11 cellular contexts compared by ENCODE assay signal in genomic region chr12:10718279-10718821, GRCh38. TPM values are rescaled to one million over a fixed set of nuclear protein-coding genes. Genes with fewer than 3 reads are reported as not detected.
DNase-seq lines count a peak whose midpoint lies in the region; ATAC-seq, FAIRE-seq and TF ChIP-seq lines count a peak whose summit lies in the region.
"Had no signal": no experiment of that assay in that cellular context is flagged by ENCODE, and none has a peak within 500 bp of the region (broad histone marks: within the 10 kb centered on the region; RNA-seq: fewer than 3 reads in every experiment).

No MANE protein-coding gene starts in this region.

- WGBS in heart left ventricle, 4 donors: 32 to 51% (median 47%) methylated on average over 4 of the region's 4 CpGs

- H3K27ac Mint-ChIP-seq in mesothelial cell of epicardium: peak overlapping the region; percentile 93

- intact Hi-C loops in heart left ventricle (cut with DNase I): loop anchor here in 3 of 10 donors (5.0 to 10.0 kb wide), 2 partner anchors 34 to 504 kb away; partner anchors contain the start of gene GABARAPL1 (in 2 of the 3)
- intact Hi-C loops in cardiac septum (cut with DNase I): no loop called here
- intact Hi-C loops in vagina (cut with DNase I): no loop called here

- TF ChIP-seq CTCF in heart left ventricle (IDR thresholded peaks at IDR 0.05) (no peak), bronchial epithelial cell (IDR thresholded peaks at IDR 0.05; ENCODE audit: insufficient read depth, low read length, severe bottlenecking) (no peak), mesothelial cell of epicardium (IDR thresholded peaks at IDR 0.05; ENCODE audit: unreplicated experiment) (no peak), vagina (IDR thresholded peaks at IDR 0.05) (no peak)

- peak overlapping the region; percentile 12 for H3K4me3 Mint-ChIP-seq in mesothelial cell of epicardium
- no peak overlapping the region for H3K4me3 Mint-ChIP-seq in activated T-cell treated with anti-CD3 and anti-CD28 coated beads, Interleukin-2, amount 50 U/mL, for 4 hours
- H3K4me3 Mint-ChIP-seq: CD14-positive monocyte had no signal

- H3K9me3 Mint-ChIP-seq in mesothelial cell of epicardium: no peaks in the 10 kb centered on the region
- H3K9me3 Mint-ChIP-seq in activated T-cell treated with anti-CD3 and anti-CD28 coated beads, Interleukin-2, amount 50 U/mL, for 4 hours: no peaks in the 10 kb centered on the region

- H3K9me3 ChIP-seq in heart left ventricle: no peaks in the 10 kb centered on the region
- no peaks in the 10 kb centered on the region for H3K9me3 ChIP-seq in vagina

- peak; percentile 28 for FAIRE-seq in bronchial epithelial cell (lab: Jason Lieb, UNC)

- no peak for DNase-seq in heart left ventricle
- no peak for DNase-seq in cardiac septum (ENCODE audit: low spot score)
- DNase-seq in bronchial epithelial cell (ENCODE audit: low read depth): peak; percentile 82
- DNase-seq in mesothelial cell of epicardium (ENCODE audit: low spot score in 2 of 2, unreplicated experiment in 2 of 2): no peak
- no peak for DNase-seq in vagina (ENCODE audit: extremely low spot score in 2 of 2)
- no peak for DNase-seq in activated T-cell treated with anti-CD3 and anti-CD28 coated beads, Interleukin-2, amount 50 U/mL, for 4 hours
- no peak for DNase-seq in GM19238 (ENCODE audit: insufficient read length, low spot score)
- DNase-seq: Kasumi-1; stimulated activated CD4-positive, alpha-beta T cell treated with anti-CD3 and anti-CD28 coated beads, Interleukin-2, amount 100 ng/mL, for 24 hours had no signal

- peaks cover 54% of the 10 kb centered on the region for H3K4me1 Mint-ChIP-seq in mesothelial cell of epicardium
- H3K4me1 Mint-ChIP-seq in activated T-cell treated with anti-CD3 and anti-CD28 coated beads, Interleukin-2, amount 50 U/mL, for 4 hours (ENCODE audit: low read depth): peaks cover 28% of the 10 kb centered on the region

- ATAC-seq in heart left ventricle: no peak
- ATAC-seq in activated T-cell treated with anti-CD3 and anti-CD28 coated beads, Interleukin-2, amount 50 U/mL, for 4 hours: no peak
- no peak for ATAC-seq in HG02885 (IDR thresholded peaks at IDR 0.05; ENCODE audit: poor library complexity, unreplicated experiment)

- no peaks in the 10 kb centered on the region for H3K27me3 Mint-ChIP-seq in mesothelial cell of epicardium (ENCODE audit: low read depth)
- H3K27me3 Mint-ChIP-seq in activated T-cell treated with anti-CD3 and anti-CD28 coated beads, Interleukin-2, amount 50 U/mL, for 4 hours (ENCODE audit: low read depth): peaks cover 43% of the 10 kb centered on the region

- no peak for TF ChIP-seq POLR2A in heart left ventricle (IDR thresholded peaks at IDR 0.05)
- TF ChIP-seq POLR2A in vagina (IDR thresholded peaks at IDR 0.05): no peak

- H3K4me1 ChIP-seq in heart left ventricle (peaks cover 13 to 66% (median 54%) of the 10 kb centered on the region in 12 donors), vagina (peaks cover 55% of the 10 kb centered on the region)

- H3K36me3 Mint-ChIP-seq in mesothelial cell of epicardium: peaks cover 13% of the 10 kb centered on the region
- H3K36me3 Mint-ChIP-seq in activated T-cell treated with anti-CD3 and anti-CD28 coated beads, Interleukin-2, amount 50 U/mL, for 4 hours (ENCODE audit: insufficient read depth): peaks cover 13% of the 10 kb centered on the region

- H3K4me3 ChIP-seq in heart left ventricle (peak overlapping the region in 5 of 12 donors; percentile 5 to 95 (median 20)), bronchial epithelial cell (ENCODE audit: low read depth, low read length) (peak overlapping the region; percentile 13), vagina (peak overlapping the region in 1 of 2 donors; percentile 13)

- H3K27me3 ChIP-seq in heart left ventricle (no peaks in the 10 kb centered on the region), bronchial epithelial cell (ENCODE audit: control insufficient read depth, insufficient read depth, low read length) (no peaks in the 10 kb centered on the region), vagina (no peaks in the 10 kb centered on the region)

- peaks cover 0 to 43% (median 24%) of the 10 kb centered on the region in 9 donors for H3K36me3 ChIP-seq in heart left ventricle
- H3K36me3 ChIP-seq in bronchial epithelial cell (ENCODE audit: control insufficient read depth, insufficient read depth, low read length): peaks cover 9% of the 10 kb centered on the region
- peaks cover 0 to 27% of the 10 kb centered on the region in 2 donors for H3K36me3 ChIP-seq in vagina

- H3K27ac ChIP-seq in heart left ventricle (peak overlapping the region; percentile 22 to 100 (median 98)), vagina (peak overlapping the region; percentile 99)

RNA-seq across cellular contexts. Expression of gene YBX3, which starts 4.8 kb away (rescaled TPM):
- total RNA-seq in heart left ventricle (1,000 to 10,000 TPM in 2 of 9 donors, 100 to 1,000 TPM in 7; 399 to 2,225 (median 790) TPM), cardiac septum (998 TPM), bronchial epithelial cell (134 and 164 TPM in 2 replicates), mesothelial cell of epicardium (147 to 163 TPM (median 150 TPM) in 3 replicates), vagina (356 TPM)
- polyA plus RNA-seq in heart left ventricle: 1,000 to 10,000 TPM in 1 of 2 donors, 100 to 1,000 TPM in 1; 429 to 1,753 TPM
- total RNA-seq in activated T-cell treated with anti-CD3 and anti-CD28 coated beads, Interleukin-2, amount 50 U/mL, for 4 hours: 100 to 1,000 TPM; 135 to 253 (median 179) TPM

RNA-seq across cellular contexts. Expression of gene STYK1, which starts 44.5 kb away (rescaled TPM):
- under 1 TPM in 1 of 9 donors, not detected in 8; 0.21 TPM for total RNA-seq in heart left ventricle
- under 1 TPM in 1 of 2 donors, not detected in 1; 0.01 TPM for polyA plus RNA-seq in heart left ventricle
- 0.16 TPM for total RNA-seq in cardiac septum
- total RNA-seq in bronchial epithelial cell: 0.53 and 6.8 TPM in 2 replicates
- total RNA-seq in mesothelial cell of epicardium: 0.99 to 1.4 TPM (median 1.0 TPM) in 3 replicates
- 6.4 TPM for total RNA-seq in vagina
- under 1 TPM; 0.25 to 0.33 (median 0.32) TPM for total RNA-seq in activated T-cell treated with anti-CD3 and anti-CD28 coated beads, Interleukin-2, amount 50 U/mL, for 4 hours
- polyA plus RNA-seq: CD14-positive monocyte had no signal
